1 cellular context compared by ENCODE assay signal in the genomic region with DNA sequence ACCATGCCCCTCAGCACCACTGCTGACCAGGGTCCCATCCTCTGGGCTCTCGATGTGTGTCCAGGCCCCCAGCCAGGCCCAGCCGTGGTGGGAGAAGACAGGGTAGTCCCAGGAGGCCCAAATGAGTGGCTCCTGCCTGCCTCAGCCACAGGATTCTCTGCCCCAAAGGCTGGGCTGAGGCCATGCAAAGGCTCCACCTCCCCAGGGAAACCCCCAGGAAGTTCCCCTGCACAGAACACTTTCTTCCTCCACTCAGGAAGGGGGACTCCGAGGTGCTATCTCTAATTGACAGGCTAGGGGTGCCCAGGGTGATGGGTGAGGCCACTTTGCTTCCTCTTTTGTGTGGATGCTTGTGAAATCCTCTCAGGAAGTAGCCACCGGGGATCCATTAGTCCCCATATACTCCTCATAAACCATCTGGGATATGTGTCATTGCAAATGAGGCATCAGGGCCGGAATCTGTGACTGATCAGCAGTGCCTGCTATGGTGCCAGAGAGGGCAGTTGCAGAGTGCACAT.
TF ChIP-seq lines count a peak whose summit lies in the region.

No MANE protein-coding gene starts in this region.

TF ChIP-seq in GM12878, 131 proteins besides CTCF, POLR2A, EP300 and RAD21 (continued from another document and continues in another):
- TF ChIP-seq, protein P1, sequence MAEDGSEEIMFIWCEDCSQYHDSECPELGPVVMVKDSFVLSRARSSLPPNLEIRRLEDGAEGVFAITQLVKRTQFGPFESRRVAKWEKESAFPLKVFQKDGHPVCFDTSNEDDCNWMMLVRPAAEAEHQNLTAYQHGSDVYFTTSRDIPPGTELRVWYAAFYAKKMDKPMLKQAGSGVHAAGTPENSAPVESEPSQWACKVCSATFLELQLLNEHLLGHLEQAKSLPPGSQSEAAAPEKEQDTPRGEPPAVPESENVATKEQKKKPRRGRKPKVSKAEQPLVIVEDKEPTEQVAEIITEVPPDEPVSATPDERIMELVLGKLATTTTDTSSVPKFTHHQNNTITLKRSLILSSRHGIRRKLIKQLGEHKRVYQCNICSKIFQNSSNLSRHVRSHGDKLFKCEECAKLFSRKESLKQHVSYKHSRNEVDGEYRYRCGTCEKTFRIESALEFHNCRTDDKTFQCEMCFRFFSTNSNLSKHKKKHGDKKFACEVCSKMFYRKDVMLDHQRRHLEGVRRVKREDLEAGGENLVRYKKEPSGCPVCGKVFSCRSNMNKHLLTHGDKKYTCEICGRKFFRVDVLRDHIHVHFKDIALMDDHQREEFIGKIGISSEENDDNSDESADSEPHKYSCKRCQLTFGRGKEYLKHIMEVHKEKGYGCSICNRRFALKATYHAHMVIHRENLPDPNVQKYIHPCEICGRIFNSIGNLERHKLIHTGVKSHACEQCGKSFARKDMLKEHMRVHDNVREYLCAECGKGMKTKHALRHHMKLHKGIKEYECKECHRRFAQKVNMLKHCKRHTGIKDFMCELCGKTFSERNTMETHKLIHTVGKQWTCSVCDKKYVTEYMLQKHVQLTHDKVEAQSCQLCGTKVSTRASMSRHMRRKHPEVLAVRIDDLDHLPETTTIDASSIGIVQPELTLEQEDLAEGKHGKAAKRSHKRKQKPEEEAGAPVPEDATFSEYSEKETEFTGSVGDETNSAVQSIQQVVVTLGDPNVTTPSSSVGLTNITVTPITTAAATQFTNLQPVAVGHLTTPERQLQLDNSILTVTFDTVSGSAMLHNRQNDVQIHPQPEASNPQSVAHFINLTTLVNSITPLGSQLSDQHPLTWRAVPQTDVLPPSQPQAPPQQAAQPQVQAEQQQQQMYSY (CRISPR knock-in tag; IDR thresholded peaks at IDR 0.05) = no peak
- no peak for TF ChIP-seq YY1 (IDR thresholded peaks at IDR 0.05; ENCODE audit: low read depth, low read length)
- 0 out of 2 replicates have a peak, but pooled peaks have one; percentile 30 for TF ChIP-seq NR2F1 (conservative IDR thresholded peaks at IDR 0.05)
- no peak for TF ChIP-seq POLR2AphosphoS2 (IDR thresholded peaks at IDR 0.05; ENCODE audit: low read depth, low read length)
- TF ChIP-seq, protein P2, sequence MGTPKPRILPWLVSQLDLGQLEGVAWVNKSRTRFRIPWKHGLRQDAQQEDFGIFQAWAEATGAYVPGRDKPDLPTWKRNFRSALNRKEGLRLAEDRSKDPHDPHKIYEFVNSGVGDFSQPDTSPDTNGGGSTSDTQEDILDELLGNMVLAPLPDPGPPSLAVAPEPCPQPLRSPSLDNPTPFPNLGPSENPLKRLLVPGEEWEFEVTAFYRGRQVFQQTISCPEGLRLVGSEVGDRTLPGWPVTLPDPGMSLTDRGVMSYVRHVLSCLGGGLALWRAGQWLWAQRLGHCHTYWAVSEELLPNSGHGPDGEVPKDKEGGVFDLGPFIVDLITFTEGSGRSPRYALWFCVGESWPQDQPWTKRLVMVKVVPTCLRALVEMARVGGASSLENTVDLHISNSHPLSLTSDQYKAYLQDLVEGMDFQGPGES (IDR thresholded peaks at IDR 0.05) = no peak
- TF ChIP-seq, protein P3, sequence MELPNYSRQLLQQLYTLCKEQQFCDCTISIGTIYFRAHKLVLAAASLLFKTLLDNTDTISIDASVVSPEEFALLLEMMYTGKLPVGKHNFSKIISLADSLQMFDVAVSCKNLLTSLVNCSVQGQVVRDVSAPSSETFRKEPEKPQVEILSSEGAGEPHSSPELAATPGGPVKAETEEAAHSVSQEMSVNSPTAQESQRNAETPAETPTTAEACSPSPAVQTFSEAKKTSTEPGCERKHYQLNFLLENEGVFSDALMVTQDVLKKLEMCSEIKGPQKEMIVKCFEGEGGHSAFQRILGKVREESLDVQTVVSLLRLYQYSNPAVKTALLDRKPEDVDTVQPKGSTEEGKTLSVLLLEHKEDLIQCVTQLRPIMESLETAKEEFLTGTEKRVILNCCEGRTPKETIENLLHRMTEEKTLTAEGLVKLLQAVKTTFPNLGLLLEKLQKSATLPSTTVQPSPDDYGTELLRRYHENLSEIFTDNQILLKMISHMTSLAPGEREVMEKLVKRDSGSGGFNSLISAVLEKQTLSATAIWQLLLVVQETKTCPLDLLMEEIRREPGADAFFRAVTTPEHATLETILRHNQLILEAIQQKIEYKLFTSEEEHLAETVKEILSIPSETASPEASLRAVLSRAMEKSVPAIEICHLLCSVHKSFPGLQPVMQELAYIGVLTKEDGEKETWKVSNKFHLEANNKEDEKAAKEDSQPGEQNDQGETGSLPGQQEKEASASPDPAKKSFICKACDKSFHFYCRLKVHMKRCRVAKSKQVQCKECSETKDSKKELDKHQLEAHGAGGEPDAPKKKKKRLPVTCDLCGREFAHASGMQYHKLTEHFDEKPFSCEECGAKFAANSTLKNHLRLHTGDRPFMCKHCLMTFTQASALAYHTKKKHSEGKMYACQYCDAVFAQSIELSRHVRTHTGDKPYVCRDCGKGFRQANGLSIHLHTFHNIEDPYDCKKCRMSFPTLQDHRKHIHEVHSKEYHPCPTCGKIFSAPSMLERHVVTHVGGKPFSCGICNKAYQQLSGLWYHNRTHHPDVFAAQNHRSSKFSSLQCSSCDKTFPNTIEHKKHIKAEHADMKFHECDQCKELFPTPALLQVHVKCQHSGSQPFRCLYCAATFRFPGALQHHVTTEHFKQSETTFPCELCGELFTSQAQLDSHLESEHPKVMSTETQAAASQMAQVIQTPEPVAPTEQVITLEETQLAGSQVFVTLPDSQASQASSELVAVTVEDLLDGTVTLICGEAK (IDR thresholded peaks at IDR 0.05; ENCODE audit: borderline replicate concordance) = no peak
- TF ChIP-seq NR2C1 (IDR thresholded peaks at IDR 0.05) = no peak
- 0 out of 2 replicates have a peak, but pooled peaks have one; percentile 9 for TF ChIP-seq MEF2A (IDR thresholded peaks at IDR 0.05; ENCODE audit: insufficient read depth, low read depth, low read length)
- no peak for TF ChIP-seq YBX1 (IDR thresholded peaks at IDR 0.05)
- TF ChIP-seq, protein P4, sequence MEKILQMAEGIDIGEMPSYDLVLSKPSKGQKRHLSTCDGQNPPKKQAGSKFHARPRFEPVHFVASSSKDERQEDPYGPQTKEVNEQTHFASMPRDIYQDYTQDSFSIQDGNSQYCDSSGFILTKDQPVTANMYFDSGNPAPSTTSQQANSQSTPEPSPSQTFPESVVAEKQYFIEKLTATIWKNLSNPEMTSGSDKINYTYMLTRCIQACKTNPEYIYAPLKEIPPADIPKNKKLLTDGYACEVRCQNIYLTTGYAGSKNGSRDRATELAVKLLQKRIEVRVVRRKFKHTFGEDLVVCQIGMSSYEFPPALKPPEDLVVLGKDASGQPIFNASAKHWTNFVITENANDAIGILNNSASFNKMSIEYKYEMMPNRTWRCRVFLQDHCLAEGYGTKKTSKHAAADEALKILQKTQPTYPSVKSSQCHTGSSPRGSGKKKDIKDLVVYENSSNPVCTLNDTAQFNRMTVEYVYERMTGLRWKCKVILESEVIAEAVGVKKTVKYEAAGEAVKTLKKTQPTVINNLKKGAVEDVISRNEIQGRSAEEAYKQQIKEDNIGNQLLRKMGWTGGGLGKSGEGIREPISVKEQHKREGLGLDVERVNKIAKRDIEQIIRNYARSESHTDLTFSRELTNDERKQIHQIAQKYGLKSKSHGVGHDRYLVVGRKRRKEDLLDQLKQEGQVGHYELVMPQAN (conservative IDR thresholded peaks at IDR 0.05) = no peak
- TF ChIP-seq, protein P5, sequence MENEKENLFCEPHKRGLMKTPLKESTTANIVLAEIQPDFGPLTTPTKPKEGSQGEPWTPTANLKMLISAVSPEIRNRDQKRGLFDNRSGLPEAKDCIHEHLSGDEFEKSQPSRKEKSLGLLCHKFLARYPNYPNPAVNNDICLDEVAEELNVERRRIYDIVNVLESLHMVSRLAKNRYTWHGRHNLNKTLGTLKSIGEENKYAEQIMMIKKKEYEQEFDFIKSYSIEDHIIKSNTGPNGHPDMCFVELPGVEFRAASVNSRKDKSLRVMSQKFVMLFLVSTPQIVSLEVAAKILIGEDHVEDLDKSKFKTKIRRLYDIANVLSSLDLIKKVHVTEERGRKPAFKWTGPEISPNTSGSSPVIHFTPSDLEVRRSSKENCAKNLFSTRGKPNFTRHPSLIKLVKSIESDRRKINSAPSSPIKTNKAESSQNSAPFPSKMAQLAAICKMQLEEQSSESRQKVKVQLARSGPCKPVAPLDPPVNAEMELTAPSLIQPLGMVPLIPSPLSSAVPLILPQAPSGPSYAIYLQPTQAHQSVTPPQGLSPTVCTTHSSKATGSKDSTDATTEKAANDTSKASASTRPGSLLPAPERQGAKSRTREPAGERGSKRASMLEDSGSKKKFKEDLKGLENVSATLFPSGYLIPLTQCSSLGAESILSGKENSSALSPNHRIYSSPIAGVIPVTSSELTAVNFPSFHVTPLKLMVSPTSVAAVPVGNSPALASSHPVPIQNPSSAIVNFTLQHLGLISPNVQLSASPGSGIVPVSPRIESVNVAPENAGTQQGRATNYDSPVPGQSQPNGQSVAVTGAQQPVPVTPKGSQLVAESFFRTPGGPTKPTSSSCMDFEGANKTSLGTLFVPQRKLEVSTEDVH (IDR thresholded peaks at IDR 0.05; ENCODE audit: low read depth, partially characterized antibody) = no peak
- TF ChIP-seq RBBP5 (conservative IDR thresholded peaks at IDR 0.05) = no peak
- TF ChIP-seq CHD1 (IDR thresholded peaks at IDR 0.05; ENCODE audit: low read depth, low read length) = no peak
- no peak for TF ChIP-seq CBFB (IDR thresholded peaks at IDR 0.05; ENCODE audit: low read depth)
- no peak for TF ChIP-seq MYC (IDR thresholded peaks at IDR 0.05; ENCODE audit: insufficient read depth, insufficient read length, insufficient replicate concordance, low read length, severe bottlenecking)
- TF ChIP-seq TCF3 (IDR thresholded peaks at IDR 0.05; ENCODE audit: borderline replicate concordance, insufficient read depth, low read depth, low read length) = no peak
- no peak for TF ChIP-seq NFIC (IDR thresholded peaks at IDR 0.05; ENCODE audit: low read depth, low read length)
- TF ChIP-seq CREM (IDR thresholded peaks at IDR 0.05; ENCODE audit: low read depth) = peak; percentile 24; the same call in 1 of the 2 replicates
- no peak for TF ChIP-seq SREBF2 (IDR thresholded peaks at IDR 0.05; ENCODE audit: low read length)
- no peak for TF ChIP-seq SRF (IDR thresholded peaks at IDR 0.05; ENCODE audit: low read depth in 2 of 2, low read length in 2 of 2)
- 0 out of 2 replicates have a peak, but pooled peaks have one; percentile 34 for TF ChIP-seq RB1 (IDR thresholded peaks at IDR 0.05; ENCODE audit: borderline replicate concordance)
- TF ChIP-seq, protein P6, sequence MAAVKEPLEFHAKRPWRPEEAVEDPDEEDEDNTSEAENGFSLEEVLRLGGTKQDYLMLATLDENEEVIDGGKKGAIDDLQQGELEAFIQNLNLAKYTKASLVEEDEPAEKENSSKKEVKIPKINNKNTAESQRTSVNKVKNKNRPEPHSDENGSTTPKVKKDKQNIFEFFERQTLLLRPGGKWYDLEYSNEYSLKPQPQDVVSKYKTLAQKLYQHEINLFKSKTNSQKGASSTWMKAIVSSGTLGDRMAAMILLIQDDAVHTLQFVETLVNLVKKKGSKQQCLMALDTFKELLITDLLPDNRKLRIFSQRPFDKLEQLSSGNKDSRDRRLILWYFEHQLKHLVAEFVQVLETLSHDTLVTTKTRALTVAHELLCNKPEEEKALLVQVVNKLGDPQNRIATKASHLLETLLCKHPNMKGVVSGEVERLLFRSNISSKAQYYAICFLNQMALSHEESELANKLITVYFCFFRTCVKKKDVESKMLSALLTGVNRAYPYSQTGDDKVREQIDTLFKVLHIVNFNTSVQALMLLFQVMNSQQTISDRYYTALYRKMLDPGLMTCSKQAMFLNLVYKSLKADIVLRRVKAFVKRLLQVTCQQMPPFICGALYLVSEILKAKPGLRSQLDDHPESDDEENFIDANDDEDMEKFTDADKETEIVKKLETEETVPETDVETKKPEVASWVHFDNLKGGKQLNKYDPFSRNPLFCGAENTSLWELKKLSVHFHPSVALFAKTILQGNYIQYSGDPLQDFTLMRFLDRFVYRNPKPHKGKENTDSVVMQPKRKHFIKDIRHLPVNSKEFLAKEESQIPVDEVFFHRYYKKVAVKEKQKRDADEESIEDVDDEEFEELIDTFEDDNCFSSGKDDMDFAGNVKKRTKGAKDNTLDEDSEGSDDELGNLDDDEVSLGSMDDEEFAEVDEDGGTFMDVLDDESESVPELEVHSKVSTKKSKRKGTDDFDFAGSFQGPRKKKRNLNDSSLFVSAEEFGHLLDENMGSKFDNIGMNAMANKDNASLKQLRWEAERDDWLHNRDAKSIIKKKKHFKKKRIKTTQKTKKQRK (IDR thresholded peaks at IDR 0.05; ENCODE audit: low read depth, low read length) = no peak
- TF ChIP-seq, protein P7, sequence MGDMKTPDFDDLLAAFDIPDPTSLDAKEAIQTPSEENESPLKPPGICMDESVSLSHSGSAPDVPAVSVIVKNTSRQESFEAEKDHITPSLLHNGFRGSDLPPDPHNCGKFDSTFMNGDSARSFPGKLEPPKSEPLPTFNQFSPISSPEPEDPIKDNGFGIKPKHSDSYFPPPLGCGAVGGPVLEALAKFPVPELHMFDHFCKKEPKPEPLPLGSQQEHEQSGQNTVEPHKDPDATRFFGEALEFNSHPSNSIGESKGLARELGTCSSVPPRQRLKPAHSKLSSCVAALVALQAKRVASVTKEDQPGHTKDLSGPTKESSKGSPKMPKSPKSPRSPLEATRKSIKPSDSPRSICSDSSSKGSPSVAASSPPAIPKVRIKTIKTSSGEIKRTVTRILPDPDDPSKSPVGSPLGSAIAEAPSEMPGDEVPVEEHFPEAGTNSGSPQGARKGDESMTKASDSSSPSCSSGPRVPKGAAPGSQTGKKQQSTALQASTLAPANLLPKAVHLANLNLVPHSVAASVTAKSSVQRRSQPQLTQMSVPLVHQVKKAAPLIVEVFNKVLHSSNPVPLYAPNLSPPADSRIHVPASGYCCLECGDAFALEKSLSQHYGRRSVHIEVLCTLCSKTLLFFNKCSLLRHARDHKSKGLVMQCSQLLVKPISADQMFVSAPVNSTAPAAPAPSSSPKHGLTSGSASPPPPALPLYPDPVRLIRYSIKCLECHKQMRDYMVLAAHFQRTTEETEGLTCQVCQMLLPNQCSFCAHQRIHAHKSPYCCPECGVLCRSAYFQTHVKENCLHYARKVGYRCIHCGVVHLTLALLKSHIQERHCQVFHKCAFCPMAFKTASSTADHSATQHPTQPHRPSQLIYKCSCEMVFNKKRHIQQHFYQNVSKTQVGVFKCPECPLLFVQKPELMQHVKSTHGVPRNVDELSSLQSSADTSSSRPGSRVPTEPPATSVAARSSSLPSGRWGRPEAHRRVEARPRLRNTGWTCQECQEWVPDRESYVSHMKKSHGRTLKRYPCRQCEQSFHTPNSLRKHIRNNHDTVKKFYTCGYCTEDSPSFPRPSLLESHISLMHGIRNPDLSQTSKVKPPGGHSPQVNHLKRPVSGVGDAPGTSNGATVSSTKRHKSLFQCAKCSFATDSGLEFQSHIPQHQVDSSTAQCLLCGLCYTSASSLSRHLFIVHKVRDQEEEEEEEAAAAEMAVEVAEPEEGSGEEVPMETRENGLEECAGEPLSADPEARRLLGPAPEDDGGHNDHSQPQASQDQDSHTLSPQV (IDR thresholded peaks at IDR 0.05) = no peak
- no peak for TF ChIP-seq ZBED1 (IDR thresholded peaks at IDR 0.05; ENCODE audit: borderline replicate concordance)
- TF ChIP-seq CEBPB (IDR thresholded peaks at IDR 0.05; ENCODE audit: borderline replicate concordance in 1 of 2, low read depth in 2 of 2, low read length in 2 of 2) = no peak
- no peak for TF ChIP-seq CBX3 (IDR thresholded peaks at IDR 0.05; ENCODE audit: borderline replicate concordance, low read depth)
